Comparison of ENCODE assay signal across 8 cellular contexts in the genomic region with DNA sequence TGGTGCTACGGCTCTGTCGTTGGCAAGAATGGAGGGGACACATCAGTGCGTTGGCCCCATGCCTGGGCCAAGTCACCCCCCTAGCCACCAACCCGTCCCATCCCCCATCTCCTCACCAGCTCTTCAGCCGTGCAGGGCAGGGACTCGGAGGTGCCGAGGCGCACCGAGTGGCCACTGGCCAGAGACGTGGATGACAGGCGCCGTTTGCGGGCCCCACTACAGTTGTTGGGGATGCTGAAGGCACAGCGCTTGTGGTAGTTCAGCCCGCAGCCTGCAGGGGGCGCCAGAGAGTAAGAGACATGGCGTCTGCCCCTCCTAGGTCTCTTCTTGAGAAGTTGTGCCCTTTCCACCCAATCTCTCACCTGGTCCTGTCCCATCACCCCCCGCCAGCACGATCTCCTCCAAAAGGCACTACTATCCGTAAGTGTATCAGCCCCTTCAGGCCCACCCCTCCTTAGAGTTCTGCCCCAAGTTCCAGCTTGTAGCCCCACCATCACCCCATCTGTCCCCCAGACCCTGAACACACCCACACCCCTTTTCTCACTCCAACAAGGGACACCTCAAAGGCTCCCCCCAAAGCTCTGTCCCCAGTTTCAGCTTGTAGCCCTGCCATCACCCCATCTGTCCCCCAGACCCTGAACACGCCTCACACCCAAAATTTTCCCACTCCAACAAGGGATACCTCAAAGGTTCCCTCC. TPM values are rescaled to one million over a fixed set of nuclear protein-coding genes. Genes with fewer than 3 reads are reported as not detected.
DNase-seq lines count a peak whose midpoint lies in the region; ATAC-seq and TF ChIP-seq lines count a peak whose summit lies in the region.

No MANE protein-coding gene starts in this region.

- H3K4me3 Mint-ChIP-seq in activated T-helper 1 cell treated with anti-CD3 and anti-CD28 coated beads, Interleukin-12 subunit alpha, Interleukin-12 subunit beta, Interleukin-2, Interleukin-4 antibody, amounts not matched to agents 30 ng/mL and 10 ng/mL and 1 ng/mL, durations not matched to agents 14 hours and 24 hours and 36 hours = no peak overlapping the region

- no peaks in the 10 kb centered on the region for H3K27me3 Mint-ChIP-seq in activated T-helper 1 cell treated with anti-CD3 and anti-CD28 coated beads, Interleukin-12 subunit alpha, Interleukin-12 subunit beta, Interleukin-2, Interleukin-4 antibody, amounts not matched to agents 30 ng/mL and 10 ng/mL and 1 ng/mL, durations not matched to agents 14 hours and 24 hours and 36 hours (ENCODE audit: insufficient read depth)

- DNase-seq in NK-92 treated with Interleukin-12 subunit alpha and Interleukin-12 subunit beta, amount 100 ng/mL, for 24 hours (lab: John Stamatoyannopoulos, UW) = peak; percentile 55
- DNase-seq in NK-92 (lab: John Stamatoyannopoulos, UW; ENCODE audit: unreplicated experiment) = no peak
- peak; percentile 35 for DNase-seq in OCI-M2 (lab: John Stamatoyannopoulos, UW; ENCODE audit: unreplicated experiment)
- DNase-seq in activated T-helper 1 cell treated with anti-CD3 and anti-CD28 coated beads, Interleukin-12 subunit alpha, Interleukin-12 subunit beta, Interleukin-2, Interleukin-4 antibody, amounts not matched to agents 30 ng/mL and 10 ng/mL and 1 ng/mL, durations not matched to agents 14 hours and 24 hours and 36 hours (ENCODE audit: low spot score) = peak; percentile 71
- DNase-seq in foreskin keratinocyte = no peak
- DNase-seq in posterior cingulate gyrus = peak in 7 of 10 donors; percentile 57 to 94 (median 68)
- no peak for DNase-seq in vagina (ENCODE audit: extremely low spot score in 2 of 2)

- peak overlapping the region; percentile 20 for H3K27ac Mint-ChIP-seq in activated T-helper 1 cell treated with anti-CD3 and anti-CD28 coated beads, Interleukin-12 subunit alpha, Interleukin-12 subunit beta, Interleukin-2, Interleukin-4 antibody, amounts not matched to agents 30 ng/mL and 10 ng/mL and 1 ng/mL, durations not matched to agents 14 hours and 24 hours and 36 hours

- peaks cover 0 to 57% of the 10 kb centered on the region in 2 donors for H3K36me3 ChIP-seq in vagina

- ATAC-seq in foreskin keratinocyte (peak; percentile 33), GM19035 (IDR thresholded peaks at IDR 0.05; ENCODE audit: unreplicated experiment) (no peak)

- H3K27me3 ChIP-seq in foreskin keratinocyte (no peaks in the 10 kb centered on the region), vagina (no peaks in the 10 kb centered on the region)

- H3K27ac ChIP-seq in foreskin keratinocyte (no peak overlapping the region), vagina (no peak overlapping the region)

- H3K4me1 ChIP-seq in foreskin keratinocyte (no peaks in the 10 kb centered on the region), vagina (no peaks in the 10 kb centered on the region)

- TF ChIP-seq CTCF in foreskin keratinocyte (conservative IDR thresholded peaks at IDR 0.05) = peak; percentile 82
- TF ChIP-seq CTCF in vagina (IDR thresholded peaks at IDR 0.05) = peak; percentile 76 to 95 (median 86)

- intact Hi-C loops in activated T-helper 1 cell treated with anti-CD3 and anti-CD28 coated beads, Interleukin-12 subunit alpha, Interleukin-12 subunit beta, Interleukin-2, Interleukin-4 antibody, amounts not matched to agents 30 ng/mL and 10 ng/mL and 1 ng/mL, durations not matched to agents 14 hours and 24 hours and 36 hours (cut with micrococcal nuclease) = loop anchor here (1.0 kb wide), 3 partner anchors 13 to 49 kb away; partner anchors contain the start of gene PRKD2
- intact Hi-C loops in posterior cingulate gyrus (cut with DNase I) = no loop called here
- intact Hi-C loops in vagina (cut with DNase I) = no loop called here

- H3K9me3 ChIP-seq in vagina = no peaks in the 10 kb centered on the region

- peaks cover 9% of the 10 kb centered on the region for H3K4me1 Mint-ChIP-seq in activated T-helper 1 cell treated with anti-CD3 and anti-CD28 coated beads, Interleukin-12 subunit alpha, Interleukin-12 subunit beta, Interleukin-2, Interleukin-4 antibody, amounts not matched to agents 30 ng/mL and 10 ng/mL and 1 ng/mL, durations not matched to agents 14 hours and 24 hours and 36 hours (ENCODE audit: low read depth)

- no peaks in the 10 kb centered on the region for H3K9me3 Mint-ChIP-seq in activated T-helper 1 cell treated with anti-CD3 and anti-CD28 coated beads, Interleukin-12 subunit alpha, Interleukin-12 subunit beta, Interleukin-2, Interleukin-4 antibody, amounts not matched to agents 30 ng/mL and 10 ng/mL and 1 ng/mL, durations not matched to agents 14 hours and 24 hours and 36 hours

- peaks cover 36% of the 10 kb centered on the region for H3K36me3 Mint-ChIP-seq in activated T-helper 1 cell treated with anti-CD3 and anti-CD28 coated beads, Interleukin-12 subunit alpha, Interleukin-12 subunit beta, Interleukin-2, Interleukin-4 antibody, amounts not matched to agents 30 ng/mL and 10 ng/mL and 1 ng/mL, durations not matched to agents 14 hours and 24 hours and 36 hours (ENCODE audit: low read depth)

- no peak for TF ChIP-seq POLR2A in vagina (IDR thresholded peaks at IDR 0.05)

- no peak overlapping the region for H3K4me3 ChIP-seq in vagina

RNA-seq across cellular contexts. Expression of gene PRKD2, which starts 12.4 kb away (rescaled TPM):
- total RNA-seq in activated T-helper 1 cell treated with anti-CD3 and anti-CD28 coated beads, Interleukin-12 subunit alpha, Interleukin-12 subunit beta, Interleukin-2, Interleukin-4 antibody, amounts not matched to agents 30 ng/mL and 10 ng/mL and 1 ng/mL, durations not matched to agents 14 hours and 24 hours and 36 hours = 88.6 and 92.9 TPM in 2 replicates
- 40.8 and 44.6 TPM in 2 replicates for total RNA-seq in foreskin keratinocyte
- polyA plus RNA-seq in foreskin keratinocyte = 47.2 and 50.4 TPM in 2 replicates
- total RNA-seq in vagina = 49.4 TPM

RNA-seq across cellular contexts. Expression of gene FKRP, which starts 41.3 kb away (rescaled TPM):
- total RNA-seq in activated T-helper 1 cell treated with anti-CD3 and anti-CD28 coated beads, Interleukin-12 subunit alpha, Interleukin-12 subunit beta, Interleukin-2, Interleukin-4 antibody, amounts not matched to agents 30 ng/mL and 10 ng/mL and 1 ng/mL, durations not matched to agents 14 hours and 24 hours and 36 hours = 25.1 and 26.6 TPM in 2 replicates
- total RNA-seq in foreskin keratinocyte (11.9 and 14.8 TPM in 2 replicates), vagina (14.7 TPM)
- 9.9 and 10.0 TPM in 2 replicates for polyA plus RNA-seq in foreskin keratinocyte

RNA-seq across cellular contexts. Expression of gene STRN4, which starts 41.7 kb away (rescaled TPM):
- total RNA-seq in activated T-helper 1 cell treated with anti-CD3 and anti-CD28 coated beads, Interleukin-12 subunit alpha, Interleukin-12 subunit beta, Interleukin-2, Interleukin-4 antibody, amounts not matched to agents 30 ng/mL and 10 ng/mL and 1 ng/mL, durations not matched to agents 14 hours and 24 hours and 36 hours = 106 and 116 TPM in 2 replicates
- total RNA-seq in foreskin keratinocyte = 66.6 and 68.4 TPM in 2 replicates
- 58.0 and 58.2 TPM in 2 replicates for polyA plus RNA-seq in foreskin keratinocyte
- total RNA-seq in vagina = 85.0 TPM

RNA-seq across cellular contexts. Expression of gene DACT3, which starts 43.5 kb away (rescaled TPM):
- 4.3 and 5.7 TPM in 2 replicates for total RNA-seq in activated T-helper 1 cell treated with anti-CD3 and anti-CD28 coated beads, Interleukin-12 subunit alpha, Interleukin-12 subunit beta, Interleukin-2, Interleukin-4 antibody, amounts not matched to agents 30 ng/mL and 10 ng/mL and 1 ng/mL, durations not matched to agents 14 hours and 24 hours and 36 hours
- 0.04 TPM in 1 of 2 replicates, not detected in the other for total RNA-seq in foreskin keratinocyte
- 0.02 and 0.06 TPM in 2 replicates for polyA plus RNA-seq in foreskin keratinocyte
- 13.8 TPM for total RNA-seq in vagina

Comparison
In these comparisons a context has a peak if more than half of its experiments do, and no peak if none do; other contexts are left out.
1. DNase-seq: peak in NK-92 treated with Interleukin-12 subunit alpha and Interleukin-12 subunit beta, amount 100 ng/mL, for 24 hours (single experiment), OCI-M2 (single experiment), activated T-helper 1 cell treated with anti-CD3 and anti-CD28 coated beads, Interleukin-12 subunit alpha, Interleukin-12 subunit beta, Interleukin-2, Interleukin-4 antibody, amounts not matched to agents 30 ng/mL and 10 ng/mL and 1 ng/mL, durations not matched to agents 14 hours and 24 hours and 36 hours (single experiment) and posterior cingulate gyrus (7 of 10); none in NK-92 (single experiment), foreskin keratinocyte (0 of 2) and vagina (0 of 2).